Comparison of ENCODE assay signal across 13 cellular contexts in genomic region chr1:91805343-91805801, GRCh38.
DNase-seq lines count a peak whose midpoint lies in the region; ATAC-seq, FAIRE-seq and TF ChIP-seq lines count a peak whose summit lies in the region.
"Had no signal": no experiment of that assay in that cellular context is flagged by ENCODE, and none has a peak within 500 bp of the region (broad histone marks: within the 10 kb centered on the region; RNA-seq: fewer than 3 reads in every experiment).

No MANE protein-coding gene starts in this region.

- H3K36me3 Mint-ChIP-seq in activated naive CD4-positive, alpha-beta T cell treated with anti-CD3 and anti-CD28 coated beads, Interleukin-2, amount 10 ng/mL, durations not matched to agents 7 days and 5 days, result peaks cover 11% of the 10 kb centered on the region
- peaks cover 4 to 22% of the 10 kb centered on the region in 2 donors for H3K36me3 Mint-ChIP-seq in activated naive CD4-positive, alpha-beta T cell treated with anti-CD3 and anti-CD28 coated beads, Interleukin-2, amount 50 U/mL, for 72 hours
- peaks cover 2 to 3% of the 10 kb centered on the region in 2 donors for H3K36me3 Mint-ChIP-seq in activated T-cell treated with anti-CD3 and anti-CD28 coated beads, Interleukin-2, amount 50 U/mL, for 72 hours (ENCODE audit: insufficient read depth in 2 of 2)
- H3K36me3 Mint-ChIP-seq in mesothelial cell of epicardium, result no peaks in the 10 kb centered on the region

- no peak overlapping the region for H3K4me3 ChIP-seq in upper lobe of left lung
- H3K4me3 ChIP-seq: thyroid gland had no signal

- H3K9me3 Mint-ChIP-seq in activated naive CD4-positive, alpha-beta T cell treated with anti-CD3 and anti-CD28 coated beads, Interleukin-2, amount 10 ng/mL, durations not matched to agents 7 days and 5 days, result no peaks in the 10 kb centered on the region
- peaks cover 0 to 6% of the 10 kb centered on the region in 2 donors for H3K9me3 Mint-ChIP-seq in activated naive CD4-positive, alpha-beta T cell treated with anti-CD3 and anti-CD28 coated beads, Interleukin-2, amount 50 U/mL, for 72 hours
- no peaks in the 10 kb centered on the region for H3K9me3 Mint-ChIP-seq in activated T-cell treated with anti-CD3 and anti-CD28 coated beads, Interleukin-2, amount 50 U/mL, for 72 hours
- no peaks in the 10 kb centered on the region for H3K9me3 Mint-ChIP-seq in mesothelial cell of epicardium

- no peak for TF ChIP-seq POLR2A in upper lobe of left lung (IDR thresholded peaks at IDR 0.05)
- no peak for TF ChIP-seq POLR2A in GM12891 (IDR thresholded peaks at IDR 0.05; ENCODE audit: low read depth, low read length)

- WGBS in upper lobe of left lung, 2 donors, result 82 to 86% methylated on average over 4 to 8 of the region's 8 CpGs

- FAIRE-seq in urothelium cell line (lab: Jason Lieb, UNC) (no peak), GM12891 (lab: Jason Lieb, UNC) (no peak)
- FAIRE-seq: G401.6 had no signal

- no peaks in the 10 kb centered on the region for H3K27me3 ChIP-seq in upper lobe of left lung
- H3K27me3 ChIP-seq: thyroid gland had no signal

- peak overlapping the region in 3 of 4 donors; percentile 66 to 73 (median 68) for H3K27ac ChIP-seq in upper lobe of left lung

- H3K27ac Mint-ChIP-seq in activated naive CD4-positive, alpha-beta T cell treated with anti-CD3 and anti-CD28 coated beads, Interleukin-2, amount 10 ng/mL, durations not matched to agents 7 days and 5 days, result peak overlapping the region; percentile 96
- peak overlapping the region in 1 of 2 donors; percentile 97 for H3K27ac Mint-ChIP-seq in activated naive CD4-positive, alpha-beta T cell treated with anti-CD3 and anti-CD28 coated beads, Interleukin-2, amount 50 U/mL, for 72 hours
- H3K27ac Mint-ChIP-seq in activated T-cell treated with anti-CD3 and anti-CD28 coated beads, Interleukin-2, amount 50 U/mL, for 72 hours, result peak overlapping the region; percentile 56
- peak overlapping the region; percentile 90 for H3K27ac Mint-ChIP-seq in mesothelial cell of epicardium

- CTCF ChIA-PET in activated naive CD4-positive, alpha-beta T cell treated with anti-CD3 and anti-CD28 coated beads, Interleukin-2, amount 10 ng/mL, durations not matched to agents 7 days and 5 days (lab: Charles Lee), result interaction anchor here (0.6 to 1.4 kb wide), 11 partner anchors 8 to 293 kb away, joined by 3 to 7 read pairs (median 3); partner anchors contain the start of gene TGFBR3

- H3K4me3 Mint-ChIP-seq in activated naive CD4-positive, alpha-beta T cell treated with anti-CD3 and anti-CD28 coated beads, Interleukin-2, amount 10 ng/mL, durations not matched to agents 7 days and 5 days, result no peak overlapping the region
- peak overlapping the region; percentile 4 to 56 for H3K4me3 Mint-ChIP-seq in activated T-cell treated with anti-CD3 and anti-CD28 coated beads, Interleukin-2, amount 50 U/mL, for 72 hours
- H3K4me3 Mint-ChIP-seq in mesothelial cell of epicardium, result no peak overlapping the region

- H3K9me3 ChIP-seq in upper lobe of left lung, result no peaks in the 10 kb centered on the region
- H3K9me3 ChIP-seq: thyroid gland had no signal

- no peak for ATAC-seq in activated naive CD4-positive, alpha-beta T cell treated with anti-CD3 and anti-CD28 coated beads, Interleukin-2, amount 50 U/mL, for 72 hours
- ATAC-seq in activated T-cell treated with anti-CD3 and anti-CD28 coated beads, Interleukin-2, amount 50 U/mL, for 72 hours (replicated peaks in 1 of 2), result no peak
- no peak for ATAC-seq in upper lobe of left lung (ENCODE audit: low FRiP score in 2 of 2)

- no peaks in the 10 kb centered on the region for H3K36me3 ChIP-seq in upper lobe of left lung
- H3K36me3 ChIP-seq: thyroid gland had no signal

- H3K27me3 Mint-ChIP-seq in activated naive CD4-positive, alpha-beta T cell treated with anti-CD3 and anti-CD28 coated beads, Interleukin-2, amount 10 ng/mL, durations not matched to agents 7 days and 5 days, result no peaks in the 10 kb centered on the region
- H3K27me3 Mint-ChIP-seq in activated T-cell treated with anti-CD3 and anti-CD28 coated beads, Interleukin-2, amount 50 U/mL, for 72 hours (ENCODE audit: low read depth), result no peaks in the 10 kb centered on the region
- H3K27me3 Mint-ChIP-seq in mesothelial cell of epicardium (ENCODE audit: low read depth), result no peaks in the 10 kb centered on the region

- no peak for TF ChIP-seq CTCF in mesothelial cell of epicardium (IDR thresholded peaks at IDR 0.05; ENCODE audit: unreplicated experiment)
- TF ChIP-seq CTCF in upper lobe of left lung (IDR thresholded peaks at IDR 0.05), result no peak

- no peak for DNase-seq in activated naive CD4-positive, alpha-beta T cell treated with anti-CD3 and anti-CD28 coated beads, Interleukin-2, amount 10 ng/mL, durations not matched to agents 7 days and 5 days
- DNase-seq in activated naive CD4-positive, alpha-beta T cell treated with anti-CD3 and anti-CD28 coated beads, Interleukin-2, amount 50 U/mL, for 72 hours (ENCODE audit: low spot score in 2 of 2), result no peak
- peak in 1 of 2 donors; percentile 27 for DNase-seq in activated T-cell treated with anti-CD3 and anti-CD28 coated beads, Interleukin-2, amount 50 U/mL, for 72 hours
- DNase-seq in mesothelial cell of epicardium (ENCODE audit: low spot score in 2 of 2, unreplicated experiment in 2 of 2), result no peak
- peak in 1 of 2 donors; percentile 23 for DNase-seq in upper lobe of left lung
- no peak for DNase-seq in urothelium cell line (ENCODE audit: low spot score)
- no peak for DNase-seq in NCI-H1694 treated with DMSO at 0.1 percent for 48 hours (lab: John Stamatoyannopoulos, UW)
- no peak for DNase-seq in GM12891 (ENCODE audit: insufficient read length, low spot score)
- DNase-seq: hypothalamus, MM.1S, NCI-H69, thyroid gland had no signal

- H3K4me1 Mint-ChIP-seq in activated naive CD4-positive, alpha-beta T cell treated with anti-CD3 and anti-CD28 coated beads, Interleukin-2, amount 10 ng/mL, durations not matched to agents 7 days and 5 days, result peaks cover 82% of the 10 kb centered on the region
- H3K4me1 Mint-ChIP-seq in activated T-cell treated with anti-CD3 and anti-CD28 coated beads, Interleukin-2, amount 50 U/mL, for 72 hours (ENCODE audit: low read depth), result peaks cover 78% of the 10 kb centered on the region
- H3K4me1 Mint-ChIP-seq in mesothelial cell of epicardium, result peaks cover 39% of the 10 kb centered on the region

- peaks cover 28 to 49% (median 41%) of the 10 kb centered on the region in 4 donors for H3K4me1 ChIP-seq in upper lobe of left lung

- TF ChIP-seq EP300 in upper lobe of left lung (IDR thresholded peaks at IDR 0.05), result no peak

TF ChIP-seq in GM12891, 5 proteins besides CTCF, POLR2A, EP300 and RAD21:
- no peak for TF ChIP-seq SPI1 (IDR thresholded peaks at IDR 0.05; ENCODE audit: low read depth, low read length)
- TF ChIP-seq PAX5 (IDR thresholded peaks at IDR 0.05; ENCODE audit: insufficient read depth, low read length, severe bottlenecking), result no peak
- TF ChIP-seq TAF1 (IDR thresholded peaks at IDR 0.05; ENCODE audit: low read depth, low read length), result no peak
- no peak for TF ChIP-seq POLR2AphosphoS5 (IDR thresholded peaks at IDR 0.05; ENCODE audit: low read depth, low read length)
- TF ChIP-seq POU2F2 (IDR thresholded peaks at IDR 0.05; ENCODE audit: low read depth, low read length), result no peak
TF ChIP-seq in GM12891: peak in this region for 0.

Comparison
In these comparisons a context has a peak if more than half of its experiments do, and no peak if none do; other contexts are left out.
1. H3K4me3 Mint-ChIP-seq: peak in activated T-cell treated with anti-CD3 and anti-CD28 coated beads, Interleukin-2, amount 50 U/mL, for 72 hours (2 of 2); none in activated naive CD4-positive, alpha-beta T cell treated with anti-CD3 and anti-CD28 coated beads, Interleukin-2, amount 10 ng/mL, durations not matched to agents 7 days and 5 days (single experiment) and mesothelial cell of epicardium (single experiment).